In genomic region chr13:54361460-54361859, GRCh38 we compare ENCODE assay signal across 22 cellular contexts.
DNase-seq lines count a peak whose midpoint lies in the region; ATAC-seq, FAIRE-seq and TF ChIP-seq lines count a peak whose summit lies in the region.
"Had no signal": no experiment of that assay in that cellular context is flagged by ENCODE, and none has a peak within 500 bp of the region (broad histone marks: within the 10 kb centered on the region; RNA-seq: fewer than 3 reads in every experiment).

No MANE protein-coding gene starts in this region.

- H3K4me2 ChIP-seq in mammary epithelial cell (ENCODE audit: insufficient read depth, low read depth, low read length) (no peak overlapping the region), neural progenitor cell (no peak overlapping the region)
- H3K4me2 ChIP-seq: BLaER1 treated with 17β-estradiol and CSF1 and Interleukin-3, amounts not matched to agents 10 nM and 100 nM had no signal

- H4K20me1 ChIP-seq in mammary epithelial cell (ENCODE audit: insufficient read depth, low read length) (no peaks in the 10 kb centered on the region), neural progenitor cell (ENCODE audit: low read depth) (no peaks in the 10 kb centered on the region)
- H4K20me1 ChIP-seq: BLaER1 treated with 17β-estradiol and CSF1 and Interleukin-3, amounts not matched to agents 10 nM and 100 nM had no signal

- in situ Hi-C loops in mammary epithelial cell (cut with MboI; ENCODE audit: low sequenced_read_pairs in 2 of 2): no loop called here

- H3K27me3 Mint-ChIP-seq in MCF 10A (ENCODE audit: insufficient read depth, unreplicated experiment): no peaks in the 10 kb centered on the region
- no peaks in the 10 kb centered on the region for H3K27me3 Mint-ChIP-seq in neural progenitor cell (ENCODE audit: insufficient read depth, low read depth)
- no peaks in the 10 kb centered on the region for H3K27me3 Mint-ChIP-seq in activated naive CD8-positive, alpha-beta T cell treated with anti-CD3 and anti-CD28 coated beads, Interleukin-2, amount 50 U/mL, for 24 hours
- H3K27me3 Mint-ChIP-seq: B cell; CD4-positive, alpha-beta T cell had no signal

- BruUV-seq in MCF 10A (replicated peaks; lab: Mats Ljungman, UMichigan) (no TSS peak), mammary epithelial cell (replicated peaks; lab: Mats Ljungman, UMichigan) (no TSS peak)

- H3K9ac ChIP-seq in mammary epithelial cell (ENCODE audit: insufficient read depth, low read length) (no peak overlapping the region), neural progenitor cell (no peak overlapping the region)
- H3K9ac ChIP-seq: BLaER1 treated with 17β-estradiol and CSF1 and Interleukin-3, amounts not matched to agents 10 nM and 100 nM had no signal

- H2AFZ ChIP-seq in mammary epithelial cell (ENCODE audit: low read depth, low read length) (no peak overlapping the region), neural progenitor cell (replicated peaks) (peak overlapping the region; percentile 53)

- no peaks in the 10 kb centered on the region for H3K79me2 ChIP-seq in mammary epithelial cell (ENCODE audit: insufficient read depth, low read length)
- H3K79me2 ChIP-seq in neural progenitor cell (ENCODE audit: low read depth): no peaks in the 10 kb centered on the region

- peak in 3 of 4 donors; percentile 41 to 63 (median 59) for ATAC-seq in pancreas
- no peak for ATAC-seq in activated naive CD8-positive, alpha-beta T cell treated with anti-CD3 and anti-CD28 coated beads, Interleukin-2, amount 50 U/mL, for 24 hours
- ATAC-seq: CD8-positive, alpha-beta T cell had no signal

- H3K4me1 ChIP-seq in mammary epithelial cell (ENCODE audit: insufficient read depth, low read length) (no peaks in the 10 kb centered on the region), neural progenitor cell (peaks cover 16% of the 10 kb centered on the region), pancreas (peaks cover 0 to 9% (median 2%) of the 10 kb centered on the region in 3 donors)
- H3K4me1 ChIP-seq: BLaER1 treated with 17β-estradiol and CSF1 and Interleukin-3, amounts not matched to agents 10 nM and 100 nM had no signal

- FAIRE-seq in pancreas (lab: Jason Lieb, UNC): no peak
- FAIRE-seq: A204.1, D721Med, GM12891 had no signal

- H3F3A ChIP-seq in neural progenitor cell (ENCODE audit: low read depth): peaks cover 17% of the 10 kb centered on the region

- intact Hi-C loops in MCF 10A (cut with micrococcal nuclease) (no loop called here), mammary epithelial cell (cut with micrococcal nuclease) (no loop called here), pancreas (cut with DNase I) (no loop called here)

- H3K27ac Mint-ChIP-seq in MCF 10A (ENCODE audit: low read depth, unreplicated experiment) (no peak overlapping the region), neural progenitor cell (no peak overlapping the region)
- no peak overlapping the region for H3K27ac Mint-ChIP-seq in activated naive CD8-positive, alpha-beta T cell treated with anti-CD3 and anti-CD28 coated beads, Interleukin-2, amount 50 U/mL, for 24 hours
- H3K27ac Mint-ChIP-seq: B cell; CD4-positive, alpha-beta T cell; CD8-positive, alpha-beta T cell had no signal

- POLR2A ChIA-PET in MCF 10A (lab: Yijun Ruan, JAX): no interaction called here

- CTCF ChIA-PET in MCF 10A (lab: Yijun Ruan, JAX): interaction anchor here (0.7 kb wide), 1 partner anchor 95 kb away, joined by 3 read pairs; no protein-coding TSS in a partner anchor
- CTCF ChIA-PET in mammary epithelial cell (lab: Charles Lee; ENCODE audit: low non-redundant PET): no interaction called here

- TF ChIP-seq CTCF in MCF 10A (IDR thresholded peaks at IDR 0.05; ENCODE audit: unreplicated experiment): no peak
- TF ChIP-seq CTCF in mammary epithelial cell (conservative IDR thresholded peaks at IDR 0.05 in 1 of 2, IDR thresholded peaks at IDR 0.05 in 1 of 2; ENCODE audit: extremely low read depth in 1 of 2, insufficient read depth in 1 of 2, low read depth in 1 of 2, low read length in 2 of 2): no peak
- TF ChIP-seq CTCF in neural progenitor cell (IDR thresholded peaks at IDR 0.05): no peak
- TF ChIP-seq CTCF in pancreas (IDR thresholded peaks at IDR 0.05): no peak

- 75% methylated on average over 1 of the region's 1 CpG for WGBS in mammary epithelial cell (ENCODE audit: low coverage, missing lambda C conversion rate)
- 11 to 12% methylated on average over 1 of the region's 1 CpG for WGBS in pancreas, 2 donors

- no peak overlapping the region for H3K4me3 Mint-ChIP-seq in MCF 10A (ENCODE audit: unreplicated experiment)
- no peak overlapping the region for H3K4me3 Mint-ChIP-seq in neural progenitor cell
- H3K4me3 Mint-ChIP-seq in activated naive CD8-positive, alpha-beta T cell treated with anti-CD3 and anti-CD28 coated beads, Interleukin-2, amount 50 U/mL, for 24 hours: no peak overlapping the region
- H3K4me3 Mint-ChIP-seq: B cell; CD4-positive, alpha-beta T cell; CD8-positive, alpha-beta T cell had no signal

- H3K27ac ChIP-seq in mammary epithelial cell (ENCODE audit: insufficient read depth, low read depth, low read length): no peak overlapping the region
- no peak overlapping the region for H3K27ac ChIP-seq in neural progenitor cell
- H3K27ac ChIP-seq in pancreas: no peak overlapping the region
- H3K27ac ChIP-seq: BLaER1 treated with 17β-estradiol and CSF1 and Interleukin-3, amounts not matched to agents 10 nM and 100 nM; C4-2B had no signal

- no peaks in the 10 kb centered on the region for H3K36me3 ChIP-seq in mammary epithelial cell (ENCODE audit: insufficient read depth, low read length)
- no peaks in the 10 kb centered on the region for H3K36me3 ChIP-seq in neural progenitor cell
- no peaks in the 10 kb centered on the region for H3K36me3 ChIP-seq in pancreas
- H3K36me3 ChIP-seq: BLaER1 treated with 17β-estradiol and CSF1 and Interleukin-3, amounts not matched to agents 10 nM and 100 nM had no signal

- peak; percentile 1 for DNase-seq in MCF 10A (ENCODE audit: unreplicated experiment)
- no peak for DNase-seq in mammary epithelial cell
- peak; percentile 5 for DNase-seq in HuH-7.5 (ENCODE audit: low spot score)
- DNase-seq in neural progenitor cell (ENCODE audit: low spot score): no peak
- no peak for DNase-seq in pancreas
- DNase-seq in Ammon's horn (ENCODE audit: low spot score): no peak
- DNase-seq in activated naive CD4-positive, alpha-beta T cell (lab: John Stamatoyannopoulos, UW): no peak
- DNase-seq in activated naive CD8-positive, alpha-beta T cell treated with anti-CD3 and anti-CD28 coated beads, Interleukin-2, amount 50 U/mL, for 24 hours: no peak
- DNase-seq: 8988T; ACHN; Caco-2; Calu3; CD4-positive, alpha-beta T cell; CD8-positive, alpha-beta T cell; DMS79 treated with DMSO at 0.1 percent for 48 hours; GF-D8 had no signal

- H3K9me3 Mint-ChIP-seq in MCF 10A (ENCODE audit: unreplicated experiment) (no peaks in the 10 kb centered on the region), neural progenitor cell (peaks cover 2% of the 10 kb centered on the region)
- H3K9me3 Mint-ChIP-seq in activated naive CD8-positive, alpha-beta T cell treated with anti-CD3 and anti-CD28 coated beads, Interleukin-2, amount 50 U/mL, for 24 hours: peaks cover 13% of the 10 kb centered on the region

- H3K27me3 ChIP-seq in mammary epithelial cell (ENCODE audit: insufficient read depth, low read length) (no peaks in the 10 kb centered on the region), neural progenitor cell (no peaks in the 10 kb centered on the region), pancreas (no peaks in the 10 kb centered on the region)
- H3K27me3 ChIP-seq: BLaER1 treated with 17β-estradiol and CSF1 and Interleukin-3, amounts not matched to agents 10 nM and 100 nM had no signal

- dilution Hi-C loops in mammary epithelial cell (cut with HindIII; ENCODE audit: low sequenced_read_pairs): no loop called here

- H3K9me3 ChIP-seq in mammary epithelial cell (replicated peaks; ENCODE audit: insufficient read depth, low read length) (no peaks in the 10 kb centered on the region), neural progenitor cell (ENCODE audit: low read depth) (no peaks in the 10 kb centered on the region), pancreas (no peaks in the 10 kb centered on the region)
- H3K9me3 ChIP-seq: BLaER1 treated with 17β-estradiol and CSF1 and Interleukin-3, amounts not matched to agents 10 nM and 100 nM; Caco-2 had no signal

- H3K4me3 ChIP-seq in mammary epithelial cell (replicated peaks in 1 of 3; ENCODE audit: insufficient read depth in 1 of 3, low read depth in 2 of 3, low read length in 3 of 3): no peak overlapping the region
- no peak overlapping the region for H3K4me3 ChIP-seq in neural progenitor cell
- H3K4me3 ChIP-seq in pancreas: no peak overlapping the region
- H3K4me3 ChIP-seq: BLaER1 treated with 17β-estradiol and CSF1 and Interleukin-3, amounts not matched to agents 10 nM and 100 nM had no signal

- H3K36me3 Mint-ChIP-seq in MCF 10A (ENCODE audit: insufficient read depth, unreplicated experiment) (no peaks in the 10 kb centered on the region), neural progenitor cell (no peaks in the 10 kb centered on the region)
- no peaks in the 10 kb centered on the region for H3K36me3 Mint-ChIP-seq in activated naive CD8-positive, alpha-beta T cell treated with anti-CD3 and anti-CD28 coated beads, Interleukin-2, amount 50 U/mL, for 24 hours (ENCODE audit: low read depth)
- H3K36me3 Mint-ChIP-seq: CD8-positive, alpha-beta T cell had no signal

- no peaks in the 10 kb centered on the region for H3K4me1 Mint-ChIP-seq in MCF 10A (ENCODE audit: insufficient read depth, unreplicated experiment)
- peaks cover 17% of the 10 kb centered on the region for H3K4me1 Mint-ChIP-seq in neural progenitor cell
- H3K4me1 Mint-ChIP-seq in activated naive CD8-positive, alpha-beta T cell treated with anti-CD3 and anti-CD28 coated beads, Interleukin-2, amount 50 U/mL, for 24 hours: no peaks in the 10 kb centered on the region
- H3K4me1 Mint-ChIP-seq: B cell had no signal

Comparison
In these comparisons a context has a peak if more than half of its experiments do, and no peak if none do; other contexts are left out.
1. DNase-seq: peak in MCF 10A (single experiment) and HuH-7.5 (single experiment); none in mammary epithelial cell (single experiment), neural progenitor cell (single experiment), pancreas (0 of 6), Ammon's horn (single experiment), activated naive CD4-positive, alpha-beta T cell (0 of 4) and activated naive CD8-positive, alpha-beta T cell treated with anti-CD3 and anti-CD28 coated beads, Interleukin-2, amount 50 U/mL, for 24 hours (single experiment).